ENCODE assay signal across 16 cellular contexts in the genomic region with DNA sequence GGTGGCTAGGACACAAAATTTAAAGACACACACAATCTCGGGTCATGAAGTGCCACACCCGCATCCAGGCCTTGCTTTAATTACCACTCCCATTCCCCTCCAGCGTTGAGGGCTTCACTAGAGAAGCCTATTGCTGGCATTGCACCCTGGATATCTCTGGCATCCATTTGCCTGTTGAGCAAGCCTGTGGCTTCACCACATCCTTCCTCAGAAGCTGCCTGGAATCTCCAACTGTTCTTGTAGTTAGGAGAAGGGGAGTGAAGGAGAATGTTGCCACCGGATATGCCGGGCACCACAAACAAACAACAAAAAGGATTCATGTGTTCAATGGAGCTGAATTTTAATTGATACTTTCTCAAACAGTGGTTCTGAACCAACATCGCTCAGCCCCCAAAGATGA. TPM values are rescaled to one million over a fixed set of nuclear protein-coding genes. Genes with fewer than 3 reads are reported as not detected.
A peak's percentile ranks its signal among the peaks of the same experiment; 100 is the strongest.
DNase-seq lines count a peak whose midpoint lies in the region; FAIRE-seq and TF ChIP-seq lines count a peak whose summit lies in the region.
"Had no signal": no experiment of that assay in that cellular context is flagged by ENCODE, and none has a peak within 500 bp of the region (broad histone marks: within the 10 kb centered on the region; RNA-seq: fewer than 3 reads in every experiment).

No MANE protein-coding gene starts in this region.

- no peaks in the 10 kb centered on the region for H3K4me1 ChIP-seq in astrocyte (ENCODE audit: insufficient read depth, low read length)
- H3K4me1 ChIP-seq in osteoblast (ENCODE audit: insufficient read depth, low read length): peaks cover 18% of the 10 kb centered on the region
- H3K4me1 ChIP-seq: esophagus squamous epithelium, sigmoid colon, vagina had no signal

- intact Hi-C loops in cardiac septum (cut with DNase I): no loop called here

- H4K20me1 ChIP-seq in astrocyte (ENCODE audit: insufficient read depth, low read length): no peaks in the 10 kb centered on the region
- H4K20me1 ChIP-seq in osteoblast (ENCODE audit: insufficient read depth, low read length): no peaks in the 10 kb centered on the region

- H3K36me3 ChIP-seq in MG63 (no peaks in the 10 kb centered on the region), astrocyte (ENCODE audit: insufficient read depth, low read length) (no peaks in the 10 kb centered on the region), osteoblast (ENCODE audit: insufficient read depth, low read length) (no peaks in the 10 kb centered on the region)
- H3K36me3 ChIP-seq: esophagus squamous epithelium, sigmoid colon, vagina had no signal

- peaks cover 12% of the 10 kb centered on the region for H3K27me3 Mint-ChIP-seq in astrocyte (ENCODE audit: low read depth, unreplicated experiment)

- no peak for FAIRE-seq in astrocyte (lab: Jason Lieb, UNC)
- FAIRE-seq in HTR-8/SVneo (lab: Jason Lieb, UNC): no peak
- FAIRE-seq: colon, HepG2 had no signal

- H2AFZ ChIP-seq in astrocyte (ENCODE audit: low read depth, low read length) (no peak overlapping the region), osteoblast (ENCODE audit: low read length) (peak overlapping the region; percentile 27)

- peaks cover 10% of the 10 kb centered on the region for H3K4me1 Mint-ChIP-seq in astrocyte (ENCODE audit: low read depth, unreplicated experiment)

- H3K4me2 ChIP-seq in astrocyte (ENCODE audit: low read length) (no peak overlapping the region), osteoblast (ENCODE audit: insufficient read depth, low read length) (peak overlapping the region; percentile 14)

- no peaks in the 10 kb centered on the region for H3K9me3 ChIP-seq in MG63
- H3K9me3 ChIP-seq in astrocyte (ENCODE audit: insufficient read depth, low read depth, low read length): no peaks in the 10 kb centered on the region
- H3K9me3 ChIP-seq in osteoblast (ENCODE audit: low read depth, low read length): no peaks in the 10 kb centered on the region
- H3K9me3 ChIP-seq: esophagus squamous epithelium, sigmoid colon, vagina had no signal

- no peaks in the 10 kb centered on the region for H3K36me3 Mint-ChIP-seq in astrocyte (ENCODE audit: low read depth, unreplicated experiment)
- H3K36me3 Mint-ChIP-seq: activated naive CD4-positive, alpha-beta T cell treated with anti-CD3 and anti-CD28 coated beads, Interleukin-2, amount 50 U/mL, for 72 hours had no signal

- H3K79me2 ChIP-seq in astrocyte (ENCODE audit: insufficient read depth, low read length): no peaks in the 10 kb centered on the region
- H3K79me2 ChIP-seq in osteoblast (ENCODE audit: insufficient read depth, low read length): no peaks in the 10 kb centered on the region

- H3K27ac Mint-ChIP-seq in astrocyte (ENCODE audit: unreplicated experiment): no peak overlapping the region
- H3K27ac Mint-ChIP-seq: activated naive CD4-positive, alpha-beta T cell treated with anti-CD3 and anti-CD28 coated beads, Interleukin-2, amount 50 U/mL, for 72 hours had no signal

- H3K27me3 ChIP-seq in MG63: no peaks in the 10 kb centered on the region
- H3K27me3 ChIP-seq in astrocyte (ENCODE audit: insufficient read depth, low read length): peaks cover 10% of the 10 kb centered on the region
- H3K27me3 ChIP-seq in osteoblast (ENCODE audit: insufficient read depth, low read length): peaks cover 7% of the 10 kb centered on the region
- H3K27me3 ChIP-seq: vagina had no signal

- no peak for TF ChIP-seq CTCF in astrocyte (IDR thresholded peaks at IDR 0.05; ENCODE audit: insufficient read depth, low read depth, low read length)
- no peak for TF ChIP-seq CTCF in osteoblast (IDR thresholded peaks at IDR 0.05; ENCODE audit: extremely low read depth, low read depth, low read length)

- H3K9me3 Mint-ChIP-seq in astrocyte (ENCODE audit: unreplicated experiment): peaks cover 2% of the 10 kb centered on the region
- H3K9me3 Mint-ChIP-seq: activated naive CD4-positive, alpha-beta T cell treated with anti-CD3 and anti-CD28 coated beads, Interleukin-2, amount 50 U/mL, for 72 hours had no signal

- no peak overlapping the region for H3K27ac ChIP-seq in astrocyte (ENCODE audit: low read depth, low read length)
- H3K27ac ChIP-seq in osteoblast (ENCODE audit: low read depth, low read length): no peak overlapping the region
- H3K27ac ChIP-seq: esophagus squamous epithelium, sigmoid colon, vagina had no signal

- no peak overlapping the region for H3K4me3 Mint-ChIP-seq in astrocyte (ENCODE audit: unreplicated experiment)

- H3K4me3 ChIP-seq in MG63 (no peak overlapping the region), astrocyte (ENCODE audit: insufficient read depth, low read depth, low read length) (no peak overlapping the region), osteoblast (ENCODE audit: insufficient read depth, low read length) (no peak overlapping the region)
- H3K4me3 ChIP-seq: esophagus squamous epithelium, sigmoid colon, vagina had no signal

- no peak overlapping the region for H3K9ac ChIP-seq in astrocyte (ENCODE audit: low read length)

- peak; percentile 29 for DNase-seq in EL
- peak; percentile 49 for DNase-seq in MG63
- DNase-seq in astrocyte (ENCODE audit: low read depth): peak; percentile 56
- DNase-seq in osteoblast (ENCODE audit: insufficient read length, low spot score, missing footprints): peak; percentile 38
- no peak for DNase-seq in T-helper 9 cell
- DNase-seq in cardiac septum (ENCODE audit: low spot score): no peak
- no peak for DNase-seq in HTR-8/SVneo (ENCODE audit: insufficient read length, low spot score)
- DNase-seq: COR-L47; esophagus squamous epithelium; NCI-H1436; sigmoid colon; stimulated activated naive CD4-positive, alpha-beta T cell had no signal

RNA-seq across cellular contexts. Expression of a gene that starts 34.4 kb away (rescaled TPM):
- 132 and 169 TPM in 2 replicates for total RNA-seq in MG63 (2014; rRNA removed; shearing (Covaris generic); ENCODE audit: low replicate concordance)
- 545 and 565 TPM in 2 replicates for total RNA-seq in astrocyte
- total RNA-seq in osteoblast: 343 and 405 TPM in 2 replicates
- 26.0 TPM for total RNA-seq in cardiac septum

Comparison
In these comparisons a context has a peak if more than half of its experiments do, and no peak if none do; other contexts are left out.
1. DNase-seq: peak in EL (single experiment), MG63 (single experiment), astrocyte (single experiment) and osteoblast (single experiment); none in T-helper 9 cell (single experiment), cardiac septum (single experiment) and HTR-8/SVneo (single experiment).